Comparison of ENCODE assay signal across 26 cellular contexts in genomic region chr12:73841963-73842362, GRCh38.
DNase-seq lines count a peak whose midpoint lies in the region; ATAC-seq, FAIRE-seq and TF ChIP-seq lines count a peak whose summit lies in the region.
"Had no signal": no experiment of that assay in that cellular context is flagged by ENCODE, and none has a peak within 500 bp of the region (broad histone marks: within the 10 kb centered on the region; RNA-seq: fewer than 3 reads in every experiment).

No MANE protein-coding gene starts in this region.

- peaks cover 5% of the 10 kb centered on the region for H3K9me3 Mint-ChIP-seq in activated T-cell treated with anti-CD3 and anti-CD28 coated beads, Interleukin-2, amount 50 U/mL, for 24 hours

- no TSS peak for BruUV-seq in HepG2 (replicated peaks; lab: Mats Ljungman, UMichigan)
- no TSS peak for BruUV-seq in PC-9 (replicated peaks; lab: Mats Ljungman, UMichigan)

- intact Hi-C loops in HepG2 (cut with micrococcal nuclease; ENCODE audit: unreplicated experiment) (no loop called here), right lobe of liver (cut with DNase I) (no loop called here), PC-9 (cut with micrococcal nuclease; ENCODE audit: unreplicated experiment) (no loop called here)

- no peaks in the 10 kb centered on the region for H3K27me3 Mint-ChIP-seq in activated T-cell treated with anti-CD3 and anti-CD28 coated beads, Interleukin-2, amount 50 U/mL, for 24 hours
- H3K27me3 Mint-ChIP-seq: CD4-positive, alpha-beta memory T cell; CD4-positive, CD25-positive, alpha-beta regulatory T cell; CD8-positive, alpha-beta memory T cell had no signal

- WGBS in HepG2 (ENCODE audit: low lambda C conversion rate) = 2% methylated on average over 2 of the region's 2 CpGs
- WGBS in right lobe of liver (ENCODE audit: insufficient coverage, low coverage, low lambda C conversion rate, missing lambda C conversion rate) = 55% methylated on average over 2 of the region's 2 CpGs

- H3K4me3 ChIP-seq in HepG2 (replicated peaks in 1 of 3; ENCODE audit: insufficient read depth in 1 of 3, low read depth in 2 of 3, low read length in 3 of 3) (no peak overlapping the region), right lobe of liver (no peak overlapping the region), PC-9 (no peak overlapping the region), neuron (ENCODE audit: low read length) (no peak overlapping the region)
- H3K4me3 ChIP-seq: BLaER1, GM12878 had no signal

- no peak for TF ChIP-seq RAD21 in HepG2 (CRISPR knock-in tag; IDR thresholded peaks at IDR 0.05)

- no peaks in the 10 kb centered on the region for H3K9me2 ChIP-seq in PC-9 (ENCODE audit: insufficient read depth)

- no peaks in the 10 kb centered on the region for H3K36me3 ChIP-seq in HepG2 (replicated peaks in 1 of 2; ENCODE audit: control insufficient read depth in 1 of 2, insufficient read depth in 2 of 2, low read length in 2 of 2)
- no peaks in the 10 kb centered on the region for H3K36me3 ChIP-seq in right lobe of liver
- no peaks in the 10 kb centered on the region for H3K36me3 ChIP-seq in PC-9 (ENCODE audit: low read depth)
- no peaks in the 10 kb centered on the region for H3K36me3 ChIP-seq in neuron (ENCODE audit: insufficient read depth, low read length)
- H3K36me3 ChIP-seq: BE2C, BLaER1 had no signal

- H3K27ac ChIP-seq in HepG2 (ENCODE audit: extremely low read length, insufficient read depth, low read length) (no peak overlapping the region), right lobe of liver (no peak overlapping the region), PC-9 (no peak overlapping the region)
- H3K27ac ChIP-seq: 22Rv1, BLaER1 had no signal

- POLR2A ChIA-PET in HepG2 (lab: Yijun Ruan, JAX) = no interaction called here
- POLR2A ChIA-PET in PC-9 (lab: Charles Lee; ENCODE audit: unreplicated experiment) = no interaction called here

- no peaks in the 10 kb centered on the region for H3F3A ChIP-seq in PC-9 (ENCODE audit: insufficient read depth, low read depth)

- no peak overlapping the region for H2AFZ ChIP-seq in HepG2 (ENCODE audit: low read length)
- H2AFZ ChIP-seq in PC-9 = 0 out of 2 replicates have a peak overlapping the region, but pooled peaks have one; percentile 15
- H2AFZ ChIP-seq in neuron (ENCODE audit: low read depth, low read length) = peak overlapping the region; percentile 26

- H3K27ac Mint-ChIP-seq in activated T-cell treated with anti-CD3 and anti-CD28 coated beads, Interleukin-2, amount 50 U/mL, for 24 hours = no peak overlapping the region
- H3K27ac Mint-ChIP-seq: CD14-positive monocyte; CD4-positive, alpha-beta memory T cell; CD4-positive, CD25-positive, alpha-beta regulatory T cell; CD8-positive, alpha-beta memory T cell had no signal

- H3K4me1 Mint-ChIP-seq in activated T-cell treated with anti-CD3 and anti-CD28 coated beads, Interleukin-2, amount 50 U/mL, for 24 hours (ENCODE audit: low read depth) = no peaks in the 10 kb centered on the region
- H3K4me1 Mint-ChIP-seq: CD14-positive monocyte; CD4-positive, alpha-beta memory T cell; CD4-positive, CD25-positive, alpha-beta regulatory T cell; CD8-positive, alpha-beta memory T cell had no signal

- no peak overlapping the region for H3K4me3 Mint-ChIP-seq in activated T-cell treated with anti-CD3 and anti-CD28 coated beads, Interleukin-2, amount 50 U/mL, for 24 hours
- H3K4me3 Mint-ChIP-seq: CD14-positive monocyte; CD4-positive, alpha-beta memory T cell; CD4-positive, CD25-positive, alpha-beta regulatory T cell; CD8-positive, alpha-beta memory T cell had no signal

- CTCF ChIA-PET in HepG2 (lab: Yijun Ruan, JAX; ENCODE audit: low intra/inter-chr PET ratio, low total read pairs) (no interaction called here), PC-9 (lab: Charles Lee) (no interaction called here)

- in situ Hi-C loops in HepG2 (cut with HindIII; ENCODE audit: extremely low pct_ligation_motif_present, low pct_unique_long_range_greater_than_20kb) = no loop called here

- TF ChIP-seq POLR2A in HepG2 (IDR thresholded peaks at IDR 0.05; ENCODE audit: insufficient read depth in 1 of 2, low read depth in 2 of 2, low read length in 2 of 2) (no peak), right lobe of liver (IDR thresholded peaks at IDR 0.05) (no peak)

- no peaks in the 10 kb centered on the region for H3K27me3 ChIP-seq in HepG2 (ENCODE audit: control insufficient read depth in 1 of 2, insufficient read depth in 2 of 2, low read length in 2 of 2)
- H3K27me3 ChIP-seq in right lobe of liver = no peaks in the 10 kb centered on the region
- H3K27me3 ChIP-seq in PC-9 (ENCODE audit: insufficient read depth, low read depth) = no peaks in the 10 kb centered on the region
- H3K27me3 ChIP-seq in neuron (ENCODE audit: insufficient read depth, low read length) = no peaks in the 10 kb centered on the region
- H3K27me3 ChIP-seq: BE2C, BLaER1 had no signal

- no peaks in the 10 kb centered on the region for H3K4me1 ChIP-seq in HepG2 (ENCODE audit: insufficient read depth, low read length)
- no peaks in the 10 kb centered on the region for H3K4me1 ChIP-seq in right lobe of liver
- no peaks in the 10 kb centered on the region for H3K4me1 ChIP-seq in PC-9 (replicated peaks; ENCODE audit: insufficient read depth)
- H3K4me1 ChIP-seq in neuron (ENCODE audit: insufficient read depth, low read length) = no peaks in the 10 kb centered on the region
- H3K4me1 ChIP-seq: BE2C, BLaER1 had no signal

- FAIRE-seq in HepG2 (lab: Jason Lieb, UNC) = no peak
- FAIRE-seq: GM12878, GM12892, GM18507 had no signal

- TF ChIP-seq CTCF in HepG2 (CRISPR knock-in tag; IDR thresholded peaks at IDR 0.05) (no peak), right lobe of liver (IDR thresholded peaks at IDR 0.05) (no peak), PC-9 (conservative IDR thresholded peaks at IDR 0.05) (no peak)

- H3K9me3 ChIP-seq in HepG2 (ENCODE audit: low read length) (peaks cover 17% of the 10 kb centered on the region; the same call in 1 of the 2 replicates), right lobe of liver (no peaks in the 10 kb centered on the region), PC-9 (ENCODE audit: insufficient read depth, low read depth) (no peaks in the 10 kb centered on the region), neuron (ENCODE audit: low read length) (no peaks in the 10 kb centered on the region)
- H3K9me3 ChIP-seq: BE2C, BLaER1 had no signal

- no peak overlapping the region for H3K9ac ChIP-seq in HepG2 (ENCODE audit: insufficient read depth, low read depth, low read length)
- H3K9ac ChIP-seq: BLaER1 had no signal

- no peaks in the 10 kb centered on the region for H3K79me2 ChIP-seq in HepG2 (ENCODE audit: insufficient read depth, low read length)
- no peaks in the 10 kb centered on the region for H3K79me2 ChIP-seq in PC-9 (ENCODE audit: low read depth)

- no peaks in the 10 kb centered on the region for H3K36me3 Mint-ChIP-seq in activated T-cell treated with anti-CD3 and anti-CD28 coated beads, Interleukin-2, amount 50 U/mL, for 24 hours (ENCODE audit: low read depth)
- H3K36me3 Mint-ChIP-seq: CD14-positive monocyte; CD4-positive, alpha-beta memory T cell; CD4-positive, CD25-positive, alpha-beta regulatory T cell; CD8-positive, alpha-beta memory T cell had no signal

- H3K4me2 ChIP-seq in HepG2 (ENCODE audit: low read depth, low read length) (no peak overlapping the region), PC-9 (no peak overlapping the region)
- H3K4me2 ChIP-seq: BLaER1 had no signal

- H4K20me1 ChIP-seq in HepG2 (ENCODE audit: insufficient read depth, low read length) = no peaks in the 10 kb centered on the region
- no peaks in the 10 kb centered on the region for H4K20me1 ChIP-seq in PC-9 (ENCODE audit: insufficient read depth)
- H4K20me1 ChIP-seq: BLaER1 had no signal

- ATAC-seq in HepG2 (no peak), right lobe of liver (no peak), GM21825 (IDR thresholded peaks at IDR 0.05; ENCODE audit: unreplicated experiment) (no peak)
- ATAC-seq: GM12878 had no signal

- no peak for DNase-seq in HepG2 (ENCODE audit: low spot score)
- no peak for DNase-seq in right lobe of liver
- DNase-seq in PC-9 = no peak
- DNase-seq in activated T-cell treated with anti-CD3 and anti-CD28 coated beads, Interleukin-2, amount 50 U/mL, for 24 hours = no peak
- DNase-seq: ACHN; BE2C; C1 segment of cervical spinal cord; CD4-positive, alpha-beta memory T cell; CD4-positive, CD25-positive, alpha-beta regulatory T cell; CD8-positive, alpha-beta memory T cell; COR-L47; DMS 273 treated with DMSO at 0.1 percent for 48 hours; DMS153; DMS53; DMS79; DND-41; EL; GDM1 had no signal

- TF ChIP-seq EP300 in HepG2 (IDR thresholded peaks at IDR 0.05; ENCODE audit: low read depth in 2 of 2, low read length in 2 of 2) = no peak
- TF ChIP-seq EP300 in HepG2 (CRISPR knock-in tag; IDR thresholded peaks at IDR 0.05; ENCODE audit: borderline replicate concordance) = no peak

TF ChIP-seq in HepG2, 621 proteins besides CTCF, POLR2A, EP300 and RAD21:
- peak; percentile 75 to 86 for TF ChIP-seq MAFK (conservative IDR thresholded peaks at IDR 0.05 in 1 of 2, IDR thresholded peaks at IDR 0.05 in 1 of 2; ENCODE audit: low read length in 2 of 2)
- TF ChIP-seq BRCA1 (CRISPR knock-in tag; IDR thresholded peaks at IDR 0.05) = no peak
- peak; percentile 83 for TF ChIP-seq MAFF (IDR thresholded peaks at IDR 0.05; ENCODE audit: low read depth, low read length)
TF ChIP-seq in HepG2: peak in this region for 2.
